20 cellular contexts compared by ENCODE assay signal in genomic region chr2:10912796-10913445, GRCh38. TPM values are rescaled to one million over a fixed set of nuclear protein-coding genes. Genes with fewer than 3 reads are reported as not detected.
DNase-seq lines count a peak whose midpoint lies in the region; ATAC-seq and TF ChIP-seq lines count a peak whose summit lies in the region.
"Had no signal": no experiment of that assay in that cellular context is flagged by ENCODE, and none has a peak within 500 bp of the region (broad histone marks: within the 10 kb centered on the region; RNA-seq: fewer than 3 reads in every experiment).

No MANE protein-coding gene starts in this region.

- H3K9me2 ChIP-seq in hepatocyte (replicated peaks; ENCODE audit: insufficient read depth), result no peaks in the 10 kb centered on the region

- H3K4me3 ChIP-seq in HUES64 (ENCODE audit: low read length) (peak overlapping the region; percentile 64; the same call in 1 of the 2 replicates), hepatocyte (no peak overlapping the region)

- no peaks in the 10 kb centered on the region for H3K4me1 Mint-ChIP-seq in activated naive CD4-positive, alpha-beta T cell treated with anti-CD3 and anti-CD28 coated beads, Interleukin-2, amount 10 ng/mL, durations not matched to agents 7 days and 5 days

- H4K20me1 ChIP-seq in hepatocyte (ENCODE audit: insufficient read depth, poor library complexity, severe bottlenecking), result no peaks in the 10 kb centered on the region

- H3K36me3 Mint-ChIP-seq in activated naive CD4-positive, alpha-beta T cell treated with anti-CD3 and anti-CD28 coated beads, Interleukin-2, amount 10 ng/mL, durations not matched to agents 7 days and 5 days, result no peaks in the 10 kb centered on the region

- H3K9ac ChIP-seq in ES-I3 (ENCODE audit: low read depth, low read length), result 0 out of 2 replicates have a peak overlapping the region, but pooled peaks have one; percentile 66
- H3K9ac ChIP-seq in HUES64 (ENCODE audit: low read depth, low read length), result no peak overlapping the region

- 95% methylated on average over 58 of the region's 58 CpGs for WGBS in HUES64
- 98% methylated on average over 43 of the region's 58 CpGs for WGBS in hepatocyte (ENCODE audit: low lambda C conversion rate, missing lambda C conversion rate)

- no peak overlapping the region for H3K4me3 Mint-ChIP-seq in activated naive CD4-positive, alpha-beta T cell treated with anti-CD3 and anti-CD28 coated beads, Interleukin-2, amount 10 ng/mL, durations not matched to agents 7 days and 5 days
- H3K4me3 Mint-ChIP-seq: activated T-helper 17 cell treated with anti-CD3 and anti-CD28 coated beads, Interleukin-2, amount 50 U/mL, for 72 hours had no signal

- H3K79me2 ChIP-seq in hepatocyte, result no peaks in the 10 kb centered on the region

- CTCF ChIA-PET in activated naive CD4-positive, alpha-beta T cell treated with anti-CD3 and anti-CD28 coated beads, Interleukin-2, amount 10 ng/mL, durations not matched to agents 7 days and 5 days (lab: Charles Lee), result interaction anchor here (1.4 kb wide), 1 partner anchor 78 kb away, joined by 5 read pairs; no protein-coding TSS in a partner anchor

- H3K9me3 ChIP-seq in ES-I3 (ENCODE audit: control insufficient read depth, insufficient read depth, low read length) (no peaks in the 10 kb centered on the region), HUES64 (ENCODE audit: insufficient read depth, low read depth, low read length) (no peaks in the 10 kb centered on the region), hepatocyte (ENCODE audit: low read depth) (no peaks in the 10 kb centered on the region)
- H3K9me3 ChIP-seq: BLaER1 had no signal

- H3K4me2 ChIP-seq in hepatocyte, result peak overlapping the region; percentile 94

- DNase-seq in hepatocyte (ENCODE audit: low spot score), result no peak
- peak; percentile 36 for DNase-seq in sciatic nerve (ENCODE audit: low spot score)
- DNase-seq in T-helper 2 cell, result no peak
- no peak for DNase-seq in SIG-M5 (lab: John Stamatoyannopoulos, UW)
- DNase-seq in activated naive CD4-positive, alpha-beta T cell treated with anti-CD3 and anti-CD28 coated beads, Interleukin-2, amount 10 ng/mL, durations not matched to agents 7 days and 5 days, result no peak
- DNase-seq: amniotic stem cell; effector memory CD4-positive, alpha-beta T cell; hippocampal formation; Karpas-422; NCI-H1105; NCI-H774; small intestine; stimulated activated CD4-positive, alpha-beta T cell treated with anti-CD3 and anti-CD28 coated beads, Interleukin-4, amount 100 ng/mL, for 4 hours; SW 1271 had no signal

- H3K9me3 Mint-ChIP-seq in activated naive CD4-positive, alpha-beta T cell treated with anti-CD3 and anti-CD28 coated beads, Interleukin-2, amount 10 ng/mL, durations not matched to agents 7 days and 5 days, result no peaks in the 10 kb centered on the region
- H3K9me3 Mint-ChIP-seq: activated T-helper 17 cell treated with anti-CD3 and anti-CD28 coated beads, Interleukin-2, amount 50 U/mL, for 72 hours had no signal

- H3K27ac Mint-ChIP-seq in activated naive CD4-positive, alpha-beta T cell treated with anti-CD3 and anti-CD28 coated beads, Interleukin-2, amount 10 ng/mL, durations not matched to agents 7 days and 5 days, result no peak overlapping the region
- H3K27ac Mint-ChIP-seq: activated T-helper 17 cell treated with anti-CD3 and anti-CD28 coated beads, Interleukin-2, amount 50 U/mL, for 72 hours had no signal

- H3K27ac ChIP-seq in HUES64 (ENCODE audit: low read depth, low read length), result no peak overlapping the region
- H3K27ac ChIP-seq in hepatocyte, result no peak overlapping the region
- H3K27ac ChIP-seq: BLaER1 had no signal

- no peak for TF ChIP-seq CTCF in hepatocyte (IDR thresholded peaks at IDR 0.05; ENCODE audit: poor library complexity)

- intact Hi-C loops in sciatic nerve (cut with DNase I), result no loop called here

- ATAC-seq in sciatic nerve, result no peak
- ATAC-seq: activated T-helper 17 cell treated with anti-CD3 and anti-CD28 coated beads, Interleukin-2, amount 50 U/mL, for 72 hours had no signal

- H3K4me1 ChIP-seq in ES-I3 (ENCODE audit: insufficient read depth, low read length) (peaks cover 24% of the 10 kb centered on the region), HUES64 (ENCODE audit: insufficient read depth, low read length) (peaks cover 28% of the 10 kb centered on the region), hepatocyte (ENCODE audit: insufficient read depth) (peaks cover 4% of the 10 kb centered on the region)

- no peak overlapping the region for H2AFZ ChIP-seq in hepatocyte

- H3K36me3 ChIP-seq in ES-I3 (ENCODE audit: insufficient read depth, low read length) (no peaks in the 10 kb centered on the region), HUES64 (ENCODE audit: insufficient read depth, low read length) (no peaks in the 10 kb centered on the region), hepatocyte (replicated peaks; ENCODE audit: insufficient read depth, low read depth) (no peaks in the 10 kb centered on the region)
- H3K36me3 ChIP-seq: BLaER1 had no signal

- H3K27me3 ChIP-seq in HUES64 (ENCODE audit: insufficient read depth, low read length) (peaks cover 43% of the 10 kb centered on the region), hepatocyte (peaks cover 25% of the 10 kb centered on the region)

- peaks cover 70% of the 10 kb centered on the region for H3K27me3 Mint-ChIP-seq in activated naive CD4-positive, alpha-beta T cell treated with anti-CD3 and anti-CD28 coated beads, Interleukin-2, amount 10 ng/mL, durations not matched to agents 7 days and 5 days

RNA-seq across cellular contexts. Expression of gene KCNF1, which starts 1.2 kb away (rescaled TPM):
- polyA plus RNA-seq in HUES64 (2013, experiment 1 of 2), result 1.1 TPM
- polyA plus RNA-seq in HUES64 (2013, experiment 2 of 2), result 1.8 TPM
- total RNA-seq in hepatocyte (0.28 and 0.67 TPM in 2 replicates), sciatic nerve (0.94 TPM)
- 0.87 and 2.5 TPM in 2 replicates for polyA plus RNA-seq in hepatocyte
- total RNA-seq: activated CD8-positive, alpha-beta memory T cell treated with anti-CD3 and anti-CD28 coated beads for 36 hours; activated T-helper 17 cell treated with anti-CD3 and anti-CD28 coated beads, Interleukin-2, amount 50 U/mL, for 72 hours; RPMI7951 had no signal
